In the genomic region with DNA sequence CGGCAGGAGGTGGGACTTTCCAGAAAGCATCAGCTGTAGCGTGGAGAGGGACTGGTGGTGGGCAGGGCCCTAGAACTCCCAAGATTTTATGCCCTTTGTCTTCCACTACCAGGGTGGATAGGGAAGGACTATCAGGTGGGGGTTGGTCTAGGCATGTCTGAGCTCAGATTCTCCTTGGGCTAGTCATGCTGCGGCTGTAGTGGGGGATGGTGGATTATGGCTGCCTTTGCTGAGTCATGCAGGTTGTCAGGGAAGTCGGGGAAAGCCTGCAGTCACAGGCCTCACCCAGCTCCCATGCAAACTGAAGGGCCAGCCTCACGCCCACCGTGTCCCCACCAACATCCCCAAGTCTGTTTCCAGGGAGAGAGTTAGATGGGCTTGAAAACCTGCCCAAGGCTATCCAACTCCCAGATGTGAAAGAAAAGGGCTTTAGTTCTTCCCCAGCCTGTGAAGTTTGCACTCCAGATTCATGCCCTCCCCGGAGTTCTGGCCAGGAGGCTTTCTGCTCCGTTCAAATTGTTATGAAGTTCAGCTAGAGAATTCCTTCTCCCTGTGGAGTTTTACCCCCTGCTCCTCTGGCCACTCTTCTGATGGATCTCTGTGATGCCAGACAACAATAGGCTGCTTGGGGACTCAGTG, we compare ENCODE assay signal across 11 cellular contexts. TPM values are rescaled to one million over a fixed set of nuclear protein-coding genes. Genes with fewer than 3 reads are reported as not detected.
DNase-seq lines count a peak whose midpoint lies in the region; ATAC-seq and TF ChIP-seq lines count a peak whose summit lies in the region.
"Had no signal": no experiment of that assay in that cellular context is flagged by ENCODE, and none has a peak within 500 bp of the region (broad histone marks: within the 10 kb centered on the region; RNA-seq: fewer than 3 reads in every experiment).

No MANE protein-coding gene starts in this region.

- ATAC-seq in foreskin keratinocyte = peak; percentile 99

- H3K27ac ChIP-seq in foreskin keratinocyte = peak overlapping the region; percentile 88
- H3K27ac ChIP-seq: VCaP had no signal

- peaks cover 13% of the 10 kb centered on the region for H3K4me1 ChIP-seq in foreskin keratinocyte

- DNase-seq in HFFc6 (peak; percentile 83), T1000 (lab: John Stamatoyannopoulos, UW) (peak; percentile 72), foreskin keratinocyte (peak; percentile 89 to 96), smooth muscle cell of the brain vasculature (ENCODE audit: low read depth, low spot score) (peak; percentile 36), SKM-1 (lab: John Stamatoyannopoulos, UW; ENCODE audit: unreplicated experiment) (no peak), hippocampal formation (lab: John Stamatoyannopoulos, UW) (no peak)
- no peak for DNase-seq in activated CD4-positive, CD25-positive, alpha-beta regulatory T cell (lab: John Stamatoyannopoulos, UW)
- DNase-seq: activated naive CD4-positive, alpha-beta T cell treated with Interleukin-2 at 50 U/mL for 16 hours; MM.1S had no signal

- peaks cover 14% of the 10 kb centered on the region for H3K36me3 Mint-ChIP-seq in HFFc6 (ENCODE audit: low read depth)

- peaks cover 2% of the 10 kb centered on the region; the same call in 1 of the 2 replicates for H3K27me3 Mint-ChIP-seq in HFFc6 (ENCODE audit: insufficient read depth)

- H3K4me1 Mint-ChIP-seq in HFFc6 (ENCODE audit: low read depth) = peaks cover 54% of the 10 kb centered on the region

- peak overlapping the region; percentile 40; the same call in 1 of the 2 replicates for H3K4me3 Mint-ChIP-seq in HFFc6

- peak overlapping the region; percentile 98 for H3K27ac Mint-ChIP-seq in HFFc6

- peaks cover 3% of the 10 kb centered on the region; the same call in 1 of the 2 replicates for H3K9me3 Mint-ChIP-seq in HFFc6

- no peaks in the 10 kb centered on the region for H3K27me3 ChIP-seq in foreskin keratinocyte

- TF ChIP-seq CTCF in HFFc6 (IDR thresholded peaks at IDR 0.05) (no peak), foreskin keratinocyte (conservative IDR thresholded peaks at IDR 0.05) (no peak)

RNA-seq across cellular contexts. Expression of gene MEPE, which starts 13.4 kb away (rescaled TPM):
- total RNA-seq in HFFc6 (2021; fragmentation: NEBNext Ultra II Directional; extraction: Animal tissue kit (Norgen Biotek cat#: 25700)) = not detected
- total RNA-seq in foreskin keratinocyte = not detected in 2 replicates
- not detected in 2 replicates for polyA plus RNA-seq in foreskin keratinocyte
- total RNA-seq: mesenteric fat pad had no signal

RNA-seq across cellular contexts. Expression of gene IBSP, which starts 20.0 kb away (rescaled TPM):
- not detected for total RNA-seq in HFFc6 (2021; fragmentation: NEBNext Ultra II Directional; extraction: Animal tissue kit (Norgen Biotek cat#: 25700))
- not detected in 2 replicates for total RNA-seq in foreskin keratinocyte
- not detected in 2 replicates for polyA plus RNA-seq in foreskin keratinocyte
- total RNA-seq: mesenteric fat pad had no signal

Comparison
In these comparisons a context has a peak if more than half of its experiments do, and no peak if none do; other contexts are left out.
1. DNase-seq: peak in HFFc6 (single experiment), T1000 (single experiment), foreskin keratinocyte (2 of 2) and smooth muscle cell of the brain vasculature (single experiment); none in SKM-1 (single experiment), hippocampal formation (0 of 2) and activated CD4-positive, CD25-positive, alpha-beta regulatory T cell (0 of 4).